2 cellular contexts compared by ENCODE assay signal in genomic region chr13:110897024-110897423, GRCh38.
TF ChIP-seq lines count a peak whose summit lies in the region.

No MANE protein-coding gene starts in this region.

TF ChIP-seq in HepG2, 621 proteins besides CTCF, POLR2A, EP300 and RAD21:
- TF ChIP-seq RBM22 (optimal IDR thresholded peaks at IDR 0.05; ENCODE audit: low read length), result peak; percentile 59
- TF ChIP-seq TIGD3 (CRISPR knock-in tag; IDR thresholded peaks at IDR 0.05; ENCODE audit: borderline replicate concordance), result no peak
TF ChIP-seq in HepG2: peak in this region for 1.

TF ChIP-seq in K562, 482 proteins besides CTCF, POLR2A, EP300 and RAD21:
- TF ChIP-seq POLR2AphosphoS5 (IDR thresholded peaks at IDR 0.05; ENCODE audit: control insufficient read depth, insufficient read depth, low read depth, low read length) (peak; percentile 26; the same call in 1 of the 2 replicates), ZNF398 (CRISPR knock-in tag; IDR thresholded peaks at IDR 0.05) (no peak)
